Comparison of ENCODE assay signal across 11 cellular contexts in the genomic region with DNA sequence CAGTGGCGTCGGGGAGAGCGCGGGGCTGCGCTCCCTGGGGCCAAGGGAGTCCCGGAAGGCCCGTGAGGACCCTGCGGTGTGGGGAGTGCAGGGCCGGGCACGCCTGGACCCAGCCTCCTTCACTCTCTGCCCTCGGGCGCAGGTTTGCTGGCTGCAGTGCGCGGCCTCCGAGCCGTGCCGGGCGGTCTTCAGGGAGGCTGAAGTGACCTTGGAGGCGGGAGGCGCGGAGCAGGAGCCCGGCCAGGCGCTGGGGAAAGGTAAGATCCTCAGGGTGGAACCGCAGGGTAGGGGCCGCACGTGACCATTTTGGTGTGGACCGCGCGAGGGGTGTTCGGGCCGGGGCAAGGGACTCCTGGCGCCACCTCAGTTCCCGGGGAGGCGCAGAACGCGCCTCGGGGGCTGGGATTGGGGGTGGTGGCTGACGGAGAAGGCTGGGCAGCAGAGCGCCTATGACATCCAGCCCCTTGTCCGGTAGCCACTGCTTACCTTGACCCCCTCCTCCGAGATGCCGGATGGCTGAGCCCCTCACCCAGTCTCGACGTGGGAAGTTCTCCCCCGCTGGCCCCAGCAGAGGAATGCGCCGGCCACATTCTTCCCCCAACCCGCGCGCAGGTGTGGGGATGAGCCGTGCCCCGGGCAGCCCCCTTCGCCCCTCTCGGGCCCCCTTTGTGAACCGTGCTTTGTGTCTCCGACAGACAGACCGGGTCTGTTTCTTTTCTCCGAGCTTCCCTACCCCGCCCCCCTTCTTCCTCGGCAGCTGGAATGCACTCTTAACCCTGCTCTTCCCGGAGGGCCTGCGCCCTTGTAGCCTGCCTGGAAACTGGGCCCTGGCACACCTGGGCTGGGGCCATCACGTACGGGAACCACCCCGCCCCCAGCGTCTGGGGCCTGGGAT. TPM values are rescaled to one million over a fixed set of nuclear protein-coding genes. Genes with fewer than 3 reads are reported as not detected.
DNase-seq lines count a peak whose midpoint lies in the region; ATAC-seq, FAIRE-seq and TF ChIP-seq lines count a peak whose summit lies in the region.
"Had no signal": no experiment of that assay in that cellular context is flagged by ENCODE, and none has a peak within 500 bp of the region (broad histone marks: within the 10 kb centered on the region; RNA-seq: fewer than 3 reads in every experiment).

No MANE protein-coding gene starts in this region.

- H3K4me1 ChIP-seq in keratinocyte (ENCODE audit: control insufficient read depth, extremely low read depth, insufficient read depth, low read length) (peaks cover 26% of the 10 kb centered on the region), thymus (ENCODE audit: control insufficient read depth, insufficient read depth, low read length) (peaks cover 6% of the 10 kb centered on the region)

- H2AFZ ChIP-seq in keratinocyte (ENCODE audit: control insufficient read depth, low read length) = no peak overlapping the region

- H3K9me3 ChIP-seq in keratinocyte (ENCODE audit: control insufficient read depth, low read depth, low read length) (no peaks in the 10 kb centered on the region), thymus (ENCODE audit: control insufficient read depth) (no peaks in the 10 kb centered on the region)
- H3K9me3 ChIP-seq: right lobe of liver had no signal

- H3K36me3 Mint-ChIP-seq in activated T-cell treated with anti-CD3 and anti-CD28 coated beads, Interleukin-2, amount 50 U/mL, for 24 hours (ENCODE audit: low read depth) = no peaks in the 10 kb centered on the region

- H3K36me3 ChIP-seq in keratinocyte (ENCODE audit: control insufficient read depth in 2 of 2, extremely low read depth in 1 of 2, insufficient read depth in 2 of 2, low read length in 2 of 2) (peaks cover 14 to 27% of the 10 kb centered on the region in 2 experiments), thymus (ENCODE audit: control insufficient read depth, insufficient read depth) (no peaks in the 10 kb centered on the region)
- H3K36me3 ChIP-seq: brain microvascular endothelial cell, right lobe of liver had no signal

- 4% methylated on average over 66 of the region's 66 CpGs for WGBS in thymus

- H3K79me2 ChIP-seq in keratinocyte (ENCODE audit: control insufficient read depth, insufficient read depth, low read length) = peaks cover 59% of the 10 kb centered on the region

- no peaks in the 10 kb centered on the region for H3K9me1 ChIP-seq in keratinocyte (ENCODE audit: control insufficient read depth, extremely low read depth, insufficient read depth, low read length)

- H3K4me1 Mint-ChIP-seq in activated T-cell treated with anti-CD3 and anti-CD28 coated beads, Interleukin-2, amount 50 U/mL, for 24 hours (ENCODE audit: low read depth) = peaks cover 23% of the 10 kb centered on the region

- H3K4me2 ChIP-seq in keratinocyte (ENCODE audit: control insufficient read depth, extremely low read depth, insufficient read depth, low read depth, low read length) = peak overlapping the region; percentile 92

- peaks cover 20% of the 10 kb centered on the region for H4K20me1 ChIP-seq in keratinocyte (ENCODE audit: control insufficient read depth, extremely low read depth, insufficient read depth, low read length)

- H3K9me3 Mint-ChIP-seq in activated T-cell treated with anti-CD3 and anti-CD28 coated beads, Interleukin-2, amount 50 U/mL, for 24 hours = no peaks in the 10 kb centered on the region

- TF ChIP-seq CTCF in VCaP (conservative IDR thresholded peaks at IDR 0.05) (no peak), keratinocyte (optimal IDR thresholded peaks at IDR 0.05 in 1 of 3, IDR thresholded peaks at IDR 0.05 in 1 of 3, conservative IDR thresholded peaks at IDR 0.05 in 1 of 3; ENCODE audit: extremely low read depth in 1 of 3, insufficient read depth in 2 of 3, low read length in 3 of 3) (no peak)

- peak overlapping the region; percentile 90 for H3K9ac ChIP-seq in keratinocyte (ENCODE audit: control insufficient read depth, extremely low read depth, insufficient read depth, low read length)

- peak overlapping the region; percentile 52 for H3K4me3 Mint-ChIP-seq in activated T-cell treated with anti-CD3 and anti-CD28 coated beads, Interleukin-2, amount 50 U/mL, for 24 hours

- H3K27me3 ChIP-seq in keratinocyte (ENCODE audit: control insufficient read depth, extremely low read depth, insufficient read depth, low read length) = no peaks in the 10 kb centered on the region
- peaks cover 68% of the 10 kb centered on the region for H3K27me3 ChIP-seq in thymus (ENCODE audit: control insufficient read depth, insufficient read depth)

- H3K27ac ChIP-seq in VCaP (peak overlapping the region; percentile 41; the same call in 1 of the 2 replicates), keratinocyte (ENCODE audit: control insufficient read depth, insufficient read depth, low read length) (peak overlapping the region; percentile 94), thymus (ENCODE audit: low read depth) (peak overlapping the region; percentile 60)
- H3K27ac ChIP-seq: brain microvascular endothelial cell, right lobe of liver had no signal

- no peak for FAIRE-seq in keratinocyte (lab: Jason Lieb, UNC)
- FAIRE-seq: H54 had no signal

- H3K4me3 ChIP-seq in keratinocyte (ENCODE audit: control insufficient read depth in 2 of 3, extremely low read depth in 1 of 3, insufficient read depth in 2 of 3, low read depth in 1 of 3, low read length in 3 of 3) (peak overlapping the region; percentile 71 to 87 (median 74)), thymus (ENCODE audit: low read length) (peak overlapping the region; percentile 21)

- H3K27ac Mint-ChIP-seq in activated T-cell treated with anti-CD3 and anti-CD28 coated beads, Interleukin-2, amount 50 U/mL, for 24 hours = no peak overlapping the region

- DNase-seq in activated T-cell treated with anti-CD3 and anti-CD28 coated beads, Interleukin-2, amount 50 U/mL, for 24 hours = no peak
- no peak for DNase-seq in activated T-cell treated with anti-CD3 and anti-CD28 coated beads, Interleukin-2, amount 50 U/mL, for 1 hour
- DNase-seq in keratinocyte (ENCODE audit: low read depth, low spot score) = no peak
- no peak for DNase-seq in SIG-M5 (lab: John Stamatoyannopoulos, UW)
- DNase-seq: brain microvascular endothelial cell, right lobe of liver had no signal

- dilution Hi-C loops in keratinocyte (cut with MboI; ENCODE audit: extremely low pct_ligation_motif_present, low sequenced_read_pairs) = no loop called here

- ATAC-seq in HG03108 (IDR thresholded peaks at IDR 0.05; ENCODE audit: unreplicated experiment) (no peak), HG02970 (IDR thresholded peaks at IDR 0.05; ENCODE audit: low FRiP score, unreplicated experiment) (no peak)

- peaks cover 84% of the 10 kb centered on the region for H3K27me3 Mint-ChIP-seq in activated T-cell treated with anti-CD3 and anti-CD28 coated beads, Interleukin-2, amount 50 U/mL, for 24 hours

RNA-seq across cellular contexts. Expression of a gene that starts 0.6 kb away (rescaled TPM):
- polyA plus RNA-seq in keratinocyte (366 to 711 TPM (median 524 TPM) in 3 replicates), thymus (47.5 TPM)
- polyA plus RNA-seq in keratinocyte (2011; ENCODE audit: low read depth) = 280 TPM
- 227 and 260 TPM in 2 replicates for polyA plus RNA-seq in keratinocyte (2011; cell fraction: cytosol; rRNA removed)
- 926 and 1,229 TPM in 2 replicates for polyA plus RNA-seq in keratinocyte (2011; cell fraction: nucleus; rRNA removed)
- 200 and 465 TPM in 2 replicates for polyA plus RNA-seq in keratinocyte (2012; ENCODE audit: low replicate concordance)
- 653 to 1,075 TPM (median 1,036 TPM) in 3 replicates for polyA minus RNA-seq in keratinocyte
- 438 TPM for polyA minus RNA-seq in keratinocyte (2011; cell fraction: cytosol; rRNA and poly(A)+ RNA removed)
- polyA minus RNA-seq in keratinocyte (2011; cell fraction: nucleus; rRNA and poly(A)+ RNA removed) = 787 and 1,047 TPM in 2 replicates

Comparison
In these comparisons a context has a peak if more than half of its experiments do, and no peak if none do; other contexts are left out.
1. H3K27ac ChIP-seq: peak in every context shown above with its lines; median percentile 94 in keratinocyte; 60 in thymus; 41 in VCaP.